In the genomic region with DNA sequence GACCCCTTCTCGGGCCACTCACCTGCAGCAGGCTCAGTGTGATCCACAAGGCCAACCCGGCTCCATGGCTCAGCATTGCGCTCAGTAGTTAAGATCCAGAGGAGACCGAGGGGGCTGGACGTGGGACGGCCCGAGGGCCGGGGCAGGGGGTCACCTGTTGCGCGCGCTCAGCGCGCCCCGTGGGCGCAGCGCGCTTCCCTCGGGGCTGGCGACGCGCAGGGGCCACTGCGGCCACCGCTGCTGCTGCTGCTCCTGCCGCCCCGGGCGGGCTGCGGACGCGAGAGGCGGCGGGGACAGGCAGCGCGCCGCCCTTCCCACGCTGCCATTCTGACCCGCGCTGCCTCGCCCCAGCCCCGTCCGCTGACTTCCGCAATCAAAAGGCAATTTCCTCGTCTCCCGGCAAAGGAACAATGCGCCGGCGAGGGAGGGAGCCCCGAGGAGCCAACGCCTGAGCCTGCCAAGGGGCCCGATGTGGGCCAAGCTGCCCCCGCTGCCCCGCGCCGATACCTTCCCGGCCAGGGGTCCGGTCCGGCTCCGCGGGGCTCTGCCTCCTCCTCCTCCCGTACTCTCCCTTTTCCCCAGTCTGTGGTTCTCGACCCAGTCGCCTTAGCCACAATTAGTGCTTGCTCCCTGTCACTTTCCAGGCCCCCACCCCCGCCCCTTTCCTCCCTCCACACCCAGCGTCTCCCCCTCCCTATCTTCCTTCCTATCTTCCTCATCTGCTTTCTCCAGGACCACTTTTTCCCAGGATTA, we compare ENCODE assay signal across 1 cellular context.
TF ChIP-seq lines count a peak whose summit lies in the region.

No MANE protein-coding gene starts in this region.

TF ChIP-seq in HEK293, 187 proteins besides CTCF, POLR2A, EP300 and RAD21 (continued from another document):
- TF ChIP-seq, protein P1, sequence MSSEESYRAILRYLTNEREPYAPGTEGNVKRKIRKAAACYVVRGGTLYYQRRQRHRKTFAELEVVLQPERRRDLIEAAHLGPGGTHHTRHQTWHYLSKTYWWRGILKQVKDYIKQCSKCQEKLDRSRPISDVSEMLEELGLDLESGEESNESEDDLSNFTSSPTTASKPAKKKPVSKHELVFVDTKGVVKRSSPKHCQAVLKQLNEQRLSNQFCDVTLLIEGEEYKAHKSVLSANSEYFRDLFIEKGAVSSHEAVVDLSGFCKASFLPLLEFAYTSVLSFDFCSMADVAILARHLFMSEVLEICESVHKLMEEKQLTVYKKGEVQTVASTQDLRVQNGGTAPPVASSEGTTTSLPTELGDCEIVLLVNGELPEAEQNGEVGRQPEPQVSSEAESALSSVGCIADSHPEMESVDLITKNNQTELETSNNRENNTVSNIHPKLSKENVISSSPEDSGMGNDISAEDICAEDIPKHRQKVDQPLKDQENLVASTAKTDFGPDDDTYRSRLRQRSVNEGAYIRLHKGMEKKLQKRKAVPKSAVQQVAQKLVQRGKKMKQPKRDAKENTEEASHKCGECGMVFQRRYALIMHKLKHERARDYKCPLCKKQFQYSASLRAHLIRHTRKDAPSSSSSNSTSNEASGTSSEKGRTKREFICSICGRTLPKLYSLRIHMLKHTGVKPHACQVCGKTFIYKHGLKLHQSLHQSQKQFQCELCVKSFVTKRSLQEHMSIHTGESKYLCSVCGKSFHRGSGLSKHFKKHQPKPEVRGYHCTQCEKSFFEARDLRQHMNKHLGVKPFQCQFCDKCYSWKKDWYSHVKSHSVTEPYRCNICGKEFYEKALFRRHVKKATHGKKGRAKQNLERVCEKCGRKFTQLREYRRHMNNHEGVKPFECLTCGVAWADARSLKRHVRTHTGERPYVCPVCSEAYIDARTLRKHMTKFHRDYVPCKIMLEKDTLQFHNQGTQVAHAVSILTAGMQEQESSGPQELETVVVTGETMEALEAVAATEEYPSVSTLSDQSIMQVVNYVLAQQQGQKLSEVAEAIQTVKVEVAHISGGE (tag by site-specific recombination; conservative IDR thresholded peaks at IDR 0.05; ENCODE audit: low read depth), result 0 out of 2 replicates have a peak, but pooled peaks have one; percentile 11
- TF ChIP-seq KLF9 (tag by site-specific recombination; IDR thresholded peaks at IDR 0.05; ENCODE audit: low read depth), result peak; percentile 26; the same call in 1 of the 2 replicates
- TF ChIP-seq, protein P2, sequence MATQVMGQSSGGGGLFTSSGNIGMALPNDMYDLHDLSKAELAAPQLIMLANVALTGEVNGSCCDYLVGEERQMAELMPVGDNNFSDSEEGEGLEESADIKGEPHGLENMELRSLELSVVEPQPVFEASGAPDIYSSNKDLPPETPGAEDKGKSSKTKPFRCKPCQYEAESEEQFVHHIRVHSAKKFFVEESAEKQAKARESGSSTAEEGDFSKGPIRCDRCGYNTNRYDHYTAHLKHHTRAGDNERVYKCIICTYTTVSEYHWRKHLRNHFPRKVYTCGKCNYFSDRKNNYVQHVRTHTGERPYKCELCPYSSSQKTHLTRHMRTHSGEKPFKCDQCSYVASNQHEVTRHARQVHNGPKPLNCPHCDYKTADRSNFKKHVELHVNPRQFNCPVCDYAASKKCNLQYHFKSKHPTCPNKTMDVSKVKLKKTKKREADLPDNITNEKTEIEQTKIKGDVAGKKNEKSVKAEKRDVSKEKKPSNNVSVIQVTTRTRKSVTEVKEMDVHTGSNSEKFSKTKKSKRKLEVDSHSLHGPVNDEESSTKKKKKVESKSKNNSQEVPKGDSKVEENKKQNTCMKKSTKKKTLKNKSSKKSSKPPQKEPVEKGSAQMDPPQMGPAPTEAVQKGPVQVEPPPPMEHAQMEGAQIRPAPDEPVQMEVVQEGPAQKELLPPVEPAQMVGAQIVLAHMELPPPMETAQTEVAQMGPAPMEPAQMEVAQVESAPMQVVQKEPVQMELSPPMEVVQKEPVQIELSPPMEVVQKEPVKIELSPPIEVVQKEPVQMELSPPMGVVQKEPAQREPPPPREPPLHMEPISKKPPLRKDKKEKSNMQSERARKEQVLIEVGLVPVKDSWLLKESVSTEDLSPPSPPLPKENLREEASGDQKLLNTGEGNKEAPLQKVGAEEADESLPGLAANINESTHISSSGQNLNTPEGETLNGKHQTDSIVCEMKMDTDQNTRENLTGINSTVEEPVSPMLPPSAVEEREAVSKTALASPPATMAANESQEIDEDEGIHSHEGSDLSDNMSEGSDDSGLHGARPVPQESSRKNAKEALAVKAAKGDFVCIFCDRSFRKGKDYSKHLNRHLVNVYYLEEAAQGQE (tag by site-specific recombination; IDR thresholded peaks at IDR 0.05), result no peak
- no peak for TF ChIP-seq ZNF623 (tag by site-specific recombination; IDR thresholded peaks at IDR 0.05)
- TF ChIP-seq ZNF48 (tag by site-specific recombination; IDR thresholded peaks at IDR 0.05), result no peak
- TF ChIP-seq ZBTB26 (tag by site-specific recombination; optimal IDR thresholded peaks at IDR 0.05), result peak; percentile 71
- no peak for TF ChIP-seq ZSCAN30 (tag by site-specific recombination; IDR thresholded peaks at IDR 0.05)
- TF ChIP-seq ZNF76 (tag by site-specific recombination; IDR thresholded peaks at IDR 0.05; ENCODE audit: borderline replicate concordance, low read depth), result peak; percentile 32; the same call in 1 of the 2 replicates
- peak; percentile 69; the same call in 1 of the 2 replicates for TF ChIP-seq ZFHX2 (tag by site-specific recombination; conservative IDR thresholded peaks at IDR 0.05)
- no peak for TF ChIP-seq ZNF266 (tag by site-specific recombination; IDR thresholded peaks at IDR 0.05; ENCODE audit: low read depth)
- TF ChIP-seq ZNF175 (tag by site-specific recombination; IDR thresholded peaks at IDR 0.05), result no peak
- no peak for TF ChIP-seq ZNF202 (tag by site-specific recombination; IDR thresholded peaks at IDR 0.05; ENCODE audit: borderline replicate concordance)
- TF ChIP-seq, protein P3, sequence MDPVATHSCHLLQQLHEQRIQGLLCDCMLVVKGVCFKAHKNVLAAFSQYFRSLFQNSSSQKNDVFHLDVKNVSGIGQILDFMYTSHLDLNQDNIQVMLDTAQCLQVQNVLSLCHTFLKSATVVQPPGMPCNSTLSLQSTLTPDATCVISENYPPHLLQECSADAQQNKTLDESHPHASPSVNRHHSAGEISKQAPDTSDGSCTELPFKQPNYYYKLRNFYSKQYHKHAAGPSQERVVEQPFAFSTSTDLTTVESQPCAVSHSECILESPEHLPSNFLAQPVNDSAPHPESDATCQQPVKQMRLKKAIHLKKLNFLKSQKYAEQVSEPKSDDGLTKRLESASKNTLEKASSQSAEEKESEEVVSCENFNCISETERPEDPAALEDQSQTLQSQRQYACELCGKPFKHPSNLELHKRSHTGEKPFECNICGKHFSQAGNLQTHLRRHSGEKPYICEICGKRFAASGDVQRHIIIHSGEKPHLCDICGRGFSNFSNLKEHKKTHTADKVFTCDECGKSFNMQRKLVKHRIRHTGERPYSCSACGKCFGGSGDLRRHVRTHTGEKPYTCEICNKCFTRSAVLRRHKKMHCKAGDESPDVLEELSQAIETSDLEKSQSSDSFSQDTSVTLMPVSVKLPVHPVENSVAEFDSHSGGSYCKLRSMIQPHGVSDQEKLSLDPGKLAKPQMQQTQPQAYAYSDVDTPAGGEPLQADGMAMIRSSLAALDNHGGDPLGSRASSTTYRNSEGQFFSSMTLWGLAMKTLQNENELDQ (tag by site-specific recombination; IDR thresholded peaks at IDR 0.05; ENCODE audit: low read depth), result no peak
- no peak for TF ChIP-seq ZNF548 (tag by site-specific recombination; IDR thresholded peaks at IDR 0.05)
- peak; percentile 32; the same call in 1 of the 2 replicates for TF ChIP-seq GLIS2 (tag by site-specific recombination; IDR thresholded peaks at IDR 0.05)
- 0 out of 2 replicates have a peak, but pooled peaks have one; percentile 48 for TF ChIP-seq ZBTB48 (tag by site-specific recombination; IDR thresholded peaks at IDR 0.05)
- TF ChIP-seq, protein P4, sequence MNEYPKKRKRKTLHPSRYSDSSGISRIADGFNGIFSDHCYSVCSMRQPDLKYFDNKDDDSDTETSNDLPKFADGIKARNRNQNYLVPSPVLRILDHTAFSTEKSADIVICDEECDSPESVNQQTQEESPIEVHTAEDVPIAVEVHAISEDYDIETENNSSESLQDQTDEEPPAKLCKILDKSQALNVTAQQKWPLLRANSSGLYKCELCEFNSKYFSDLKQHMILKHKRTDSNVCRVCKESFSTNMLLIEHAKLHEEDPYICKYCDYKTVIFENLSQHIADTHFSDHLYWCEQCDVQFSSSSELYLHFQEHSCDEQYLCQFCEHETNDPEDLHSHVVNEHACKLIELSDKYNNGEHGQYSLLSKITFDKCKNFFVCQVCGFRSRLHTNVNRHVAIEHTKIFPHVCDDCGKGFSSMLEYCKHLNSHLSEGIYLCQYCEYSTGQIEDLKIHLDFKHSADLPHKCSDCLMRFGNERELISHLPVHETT (tag by site-specific recombination; IDR thresholded peaks at IDR 0.05), result no peak
- no peak for TF ChIP-seq ZNF146 (tag by site-specific recombination; IDR thresholded peaks at IDR 0.05)
- peak; percentile 60; the same call in 1 of the 2 replicates for TF ChIP-seq ZBTB8A (tag by site-specific recombination; IDR thresholded peaks at IDR 0.05)
- TF ChIP-seq PATZ1 (tag by site-specific recombination; IDR thresholded peaks at IDR 0.05), result peak; percentile 41; the same call in 1 of the 2 replicates
- TF ChIP-seq ZNF561 (tag by site-specific recombination; IDR thresholded peaks at IDR 0.05; ENCODE audit: borderline replicate concordance), result peak; percentile 83
- TF ChIP-seq PRDM1 (tag by site-specific recombination; IDR thresholded peaks at IDR 0.05), result peak; percentile 58; the same call in 1 of the 2 replicates
- peak; percentile 42; the same call in 1 of the 2 replicates for TF ChIP-seq ZNF600 (tag by site-specific recombination; IDR thresholded peaks at IDR 0.05)
- peak; percentile 64; the same call in 1 of the 2 replicates for TF ChIP-seq SCRT1 (tag by site-specific recombination; IDR thresholded peaks at IDR 0.05; ENCODE audit: borderline replicate concordance)
- TF ChIP-seq ZNF324 (tag by site-specific recombination; IDR thresholded peaks at IDR 0.05), result no peak
- peak; percentile 45 for TF ChIP-seq ZIC2 (tag by site-specific recombination; IDR thresholded peaks at IDR 0.05)
- TF ChIP-seq, protein P5, sequence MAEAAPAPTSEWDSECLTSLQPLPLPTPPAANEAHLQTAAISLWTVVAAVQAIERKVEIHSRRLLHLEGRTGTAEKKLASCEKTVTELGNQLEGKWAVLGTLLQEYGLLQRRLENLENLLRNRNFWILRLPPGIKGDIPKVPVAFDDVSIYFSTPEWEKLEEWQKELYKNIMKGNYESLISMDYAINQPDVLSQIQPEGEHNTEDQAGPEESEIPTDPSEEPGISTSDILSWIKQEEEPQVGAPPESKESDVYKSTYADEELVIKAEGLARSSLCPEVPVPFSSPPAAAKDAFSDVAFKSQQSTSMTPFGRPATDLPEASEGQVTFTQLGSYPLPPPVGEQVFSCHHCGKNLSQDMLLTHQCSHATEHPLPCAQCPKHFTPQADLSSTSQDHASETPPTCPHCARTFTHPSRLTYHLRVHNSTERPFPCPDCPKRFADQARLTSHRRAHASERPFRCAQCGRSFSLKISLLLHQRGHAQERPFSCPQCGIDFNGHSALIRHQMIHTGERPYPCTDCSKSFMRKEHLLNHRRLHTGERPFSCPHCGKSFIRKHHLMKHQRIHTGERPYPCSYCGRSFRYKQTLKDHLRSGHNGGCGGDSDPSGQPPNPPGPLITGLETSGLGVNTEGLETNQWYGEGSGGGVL (tag by site-specific recombination; IDR thresholded peaks at IDR 0.05), result peak; percentile 53
- TF ChIP-seq ZNF529 (tag by site-specific recombination; IDR thresholded peaks at IDR 0.05; ENCODE audit: insufficient replicate concordance), result no peak
- TF ChIP-seq, protein P6, sequence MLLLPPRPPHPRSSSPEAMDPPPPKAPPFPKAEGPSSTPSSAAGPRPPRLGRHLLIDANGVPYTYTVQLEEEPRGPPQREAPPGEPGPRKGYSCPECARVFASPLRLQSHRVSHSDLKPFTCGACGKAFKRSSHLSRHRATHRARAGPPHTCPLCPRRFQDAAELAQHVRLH (tag by site-specific recombination; IDR thresholded peaks at IDR 0.05), result no peak
- TF ChIP-seq ZBTB17 (tag by site-specific recombination; IDR thresholded peaks at IDR 0.05), result peak; percentile 55; the same call in 1 of the 2 replicates
- TF ChIP-seq ZBTB20 (tag by site-specific recombination; IDR thresholded peaks at IDR 0.05), result peak; percentile 30; the same call in 1 of the 2 replicates
- peak; percentile 83 for TF ChIP-seq ZNF335 (tag by site-specific recombination; conservative IDR thresholded peaks at IDR 0.05)
